20 cellular contexts compared by ENCODE assay signal in genomic region chr12:1436015-1436414, GRCh38.
"Had no signal": no experiment of that assay in that cellular context is flagged by ENCODE, and none has a peak within 500 bp of the region (broad histone marks: within the 10 kb centered on the region; RNA-seq: fewer than 3 reads in every experiment).

No MANE protein-coding gene starts in this region.

- DNase-seq: activated CD4-positive, alpha-beta T cell treated with anti-CD3 and anti-CD28 coated beads, Interleukin-2, amount 10 ng/mL, durations not matched to agents 7 days and 5 days; activated CD4-positive, CD25-positive, alpha-beta regulatory T cell treated with anti-CD3 and anti-CD28 coated beads, Interleukin-2, amount 50 U/mL, for 72 hours; activated T-cell treated with anti-CD3 and anti-CD28 coated beads, Interleukin-2, amount 50 U/mL, for 1 hour; brain microvascular endothelial cell; cortex of kidney; endodermal cell; immature natural killer cell; left lung; midbrain; nucleus accumbens; right lobe of liver; stimulated activated CD4-positive, alpha-beta T cell treated with anti-CD3 and anti-CD28 coated beads, Interleukin-1b, Interleukin-23, amount 100 ng/mL, for 48 hours; uterus; WERI-Rb-1 had no signal

- H3K36me3 ChIP-seq: ascending aorta, brain microvascular endothelial cell, left lung, right lobe of liver, thyroid gland, uterus, WERI-Rb-1 had no signal

- H3K4me3 ChIP-seq: ascending aorta, hepatocyte, left lung, right lobe of liver, skin epidermis, thyroid gland, uterus had no signal

- H3K4me1 ChIP-seq: uterus had no signal

- H3K9me3 ChIP-seq: ascending aorta, left lung, right lobe of liver, thyroid gland, uterus had no signal

- H3K27me3 ChIP-seq: ascending aorta, brain microvascular endothelial cell, hepatocyte, left lung, right lobe of liver, thyroid gland, uterus had no signal

- H3K27ac ChIP-seq: brain microvascular endothelial cell, hepatocyte, left lung, parathyroid adenoma, right lobe of liver, skin epidermis, thyroid gland, WERI-Rb-1 had no signal

- ATAC-seq: activated naive CD4-positive, alpha-beta T cell treated with anti-CD3 and anti-CD28 coated beads, Interleukin-2, amount 50 U/mL, for 72 hours had no signal
